Comparison of ENCODE assay signal across 16 cellular contexts in the genomic region with DNA sequence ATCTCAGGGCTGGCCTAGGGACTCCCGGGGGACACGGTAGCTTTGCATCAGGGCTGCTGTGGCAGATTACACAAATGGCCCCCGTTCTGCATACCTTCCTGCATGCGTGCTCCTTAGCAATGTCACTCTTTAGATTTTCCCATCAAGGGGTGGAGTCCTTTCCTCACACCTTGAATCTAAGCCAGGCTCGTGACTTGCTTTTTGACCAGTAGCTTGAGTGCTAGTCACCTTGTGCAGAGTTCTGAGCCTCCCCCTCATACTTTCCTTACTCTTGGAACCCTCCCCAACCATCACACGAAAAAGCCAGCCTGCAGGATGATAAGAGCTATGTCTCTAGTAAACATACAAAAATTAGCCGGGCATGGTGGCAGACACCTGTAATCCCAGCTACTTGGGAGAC. TPM values are rescaled to one million over a fixed set of nuclear protein-coding genes. Genes with fewer than 3 reads are reported as not detected.
"Had no signal": no experiment of that assay in that cellular context is flagged by ENCODE, and none has a peak within 500 bp of the region (broad histone marks: within the 10 kb centered on the region; RNA-seq: fewer than 3 reads in every experiment).

No MANE protein-coding gene starts in this region.

RNA-seq across cellular contexts. Expression of gene GPR32, which starts 3.2 kb away (rescaled TPM):
- total RNA-seq: stomach, subcutaneous adipose tissue, suprapubic skin, temporal lobe, testis, thoracic aorta, thyroid gland, tibial nerve, transverse colon, upper lobe of left lung, upper lobe of right lung, ureter, urinary bladder, uterus, vagina had no signal
- polyA plus RNA-seq: stomach, urinary bladder had no signal

RNA-seq across cellular contexts. Expression of gene ACP4, which starts 16.8 kb away (rescaled TPM):
- total RNA-seq: stomach, subcutaneous adipose tissue, temporal lobe, thoracic aorta, thyroid gland, tibial nerve, transverse colon, upper lobe of left lung, upper lobe of right lung, ureter, urinary bladder, uterus, vagina had no signal
- polyA plus RNA-seq: stomach, thymus, urinary bladder had no signal

RNA-seq across cellular contexts. Expression of gene KLK1, which starts 50.1 kb away (rescaled TPM):
- total RNA-seq: thoracic aorta, urinary bladder, vagina had no signal
